In genomic region chr1:228429698-228430097, GRCh38 we compare ENCODE assay signal across 2 cellular contexts.
TF ChIP-seq lines count a peak whose summit lies in the region.

No MANE protein-coding gene starts in this region.

TF ChIP-seq in IMR-90, 13 proteins besides CTCF, POLR2A, EP300 and RAD21:
- peak; percentile 56 for TF ChIP-seq CEBPB (IDR thresholded peaks at IDR 0.05; ENCODE audit: low read depth, low read length)
- TF ChIP-seq MAFK (IDR thresholded peaks at IDR 0.05; ENCODE audit: low read depth, low read length), result no peak
- no peak for TF ChIP-seq NFE2L2 (IDR thresholded peaks at IDR 0.05; ENCODE audit: low read depth, low read length)

TF ChIP-seq in H1, 55 proteins besides CTCF, POLR2A, EP300 and RAD21:
- TF ChIP-seq EZH2 (IDR thresholded peaks at IDR 0.05; ENCODE audit: low read depth, low read length, severe bottlenecking) (peak; percentile 31), CREB1 (IDR thresholded peaks at IDR 0.05) (no peak)
